ENCODE assay signal across 8 cellular contexts in the genomic region with DNA sequence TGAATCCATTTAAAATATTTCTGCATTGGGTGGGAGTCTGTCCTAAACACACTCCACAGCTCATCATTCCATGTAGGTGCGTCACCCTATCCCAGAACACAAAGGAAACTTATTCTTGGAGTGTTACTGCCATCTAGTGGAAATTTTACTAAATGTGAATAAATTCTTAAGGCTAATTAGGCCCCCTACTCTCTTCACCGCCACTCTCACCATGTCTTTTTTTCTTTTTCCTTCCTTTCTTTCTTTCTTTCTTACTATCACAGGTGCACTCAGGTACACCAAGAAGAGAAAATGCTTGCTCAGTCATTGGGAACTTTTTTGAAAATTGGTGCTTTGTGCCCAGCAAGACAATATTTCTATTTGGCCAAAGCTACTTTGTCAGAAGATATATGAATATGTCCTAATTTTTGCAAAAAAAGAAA. TPM values are rescaled to one million over a fixed set of nuclear protein-coding genes. Genes with fewer than 3 reads are reported as not detected.
DNase-seq lines count a peak whose midpoint lies in the region; TF ChIP-seq lines count a peak whose summit lies in the region.

No MANE protein-coding gene starts in this region.

- peak overlapping the region; percentile 48 for H3K27ac ChIP-seq in HL-60 (replicated peaks)
- no peak overlapping the region for H3K27ac ChIP-seq in tibial artery

- no peaks in the 10 kb centered on the region for H3K9me3 ChIP-seq in tibial artery

- H3K4me1 ChIP-seq in tibial artery: no peaks in the 10 kb centered on the region

- DNase-seq in ELF-1 (ENCODE audit: low read depth, low spot score): peak; percentile 37
- peak in 1 of 2 experiments; percentile 49 for DNase-seq in HL-60 (ENCODE audit: low read depth in 1 of 2, low spot score in 1 of 2)
- peak; percentile 71 for DNase-seq in NCI-H774 (lab: John Stamatoyannopoulos, UW)
- DNase-seq in central memory CD4-positive, alpha-beta T cell: peak; percentile 9
- peak; percentile 81 for DNase-seq in kidney tubule cell (ENCODE audit: low spot score)
- no peak for DNase-seq in tibial artery
- DNase-seq in ureter (ENCODE audit: low spot score): no peak
- no peak for DNase-seq in COLO668 (lab: John Stamatoyannopoulos, UW; ENCODE audit: unreplicated experiment)

- H3K4me3 ChIP-seq in HL-60 (replicated peaks; ENCODE audit: insufficient read depth, low read length) (no peak overlapping the region), tibial artery (no peak overlapping the region)

- no peaks in the 10 kb centered on the region for H3K36me3 ChIP-seq in tibial artery

- TF ChIP-seq CTCF in HL-60 (IDR thresholded peaks at IDR 0.05; ENCODE audit: insufficient read depth, low read length) (no peak), tibial artery (IDR thresholded peaks at IDR 0.05) (peak; percentile 51 to 77)

- intact Hi-C loops in tibial artery (cut with DNase I; ENCODE audit: low total_unique reads): loop anchor here (5.0 to 10.0 kb wide), 2 partner anchors 913 to 1291 kb away; no protein-coding TSS in a partner anchor

- no peaks in the 10 kb centered on the region for H3K27me3 ChIP-seq in HL-60 (ENCODE audit: insufficient read depth, poor library complexity, severe bottlenecking)
- H3K27me3 ChIP-seq in tibial artery: no peaks in the 10 kb centered on the region

RNA-seq across cellular contexts. Expression of a gene that starts 26.4 kb away (rescaled TPM):
- total RNA-seq in ureter: 29.2 TPM

RNA-seq across cellular contexts. Expression of a gene that starts 36.5 kb away (rescaled TPM):
- 8.1 TPM for total RNA-seq in ureter

Comparison
In these comparisons a context has a peak if more than half of its experiments do, and no peak if none do; other contexts are left out.
1. DNase-seq: peak in ELF-1 (single experiment), NCI-H774 (single experiment), central memory CD4-positive, alpha-beta T cell (single experiment) and kidney tubule cell (single experiment); none in tibial artery (0 of 2), ureter (single experiment) and COLO668 (single experiment).